8 cellular contexts compared by ENCODE assay signal in genomic region chr6:120711255-120711654, GRCh38.
"Had no signal": no experiment of that assay in that cellular context is flagged by ENCODE, and none has a peak within 500 bp of the region (broad histone marks: within the 10 kb centered on the region; RNA-seq: fewer than 3 reads in every experiment).

No MANE protein-coding gene starts in this region.

- FAIRE-seq: HepG2, HTR-8/SVneo, K562 had no signal

- H3K4me1 Mint-ChIP-seq: IgD-negative memory B cell had no signal

- H3K27me3 Mint-ChIP-seq: IgD-negative memory B cell had no signal

- H3K4me3 Mint-ChIP-seq: IgD-negative memory B cell had no signal

- H3K4me3 ChIP-seq: K562 had no signal

- H3K27ac Mint-ChIP-seq: IgD-negative memory B cell had no signal

- H3K27ac ChIP-seq: HL-60 had no signal

- DNase-seq: IMR-90, KBM-7, KG1 had no signal

- H3K36me3 Mint-ChIP-seq: IgD-negative memory B cell had no signal
